In genomic region chr20:41619360-41620115, GRCh38 we compare ENCODE assay signal across 10 cellular contexts. TPM values are rescaled to one million over a fixed set of nuclear protein-coding genes. Genes with fewer than 3 reads are reported as not detected.
A peak's percentile ranks its signal among the peaks of the same experiment; 100 is the strongest.
DNase-seq lines count a peak whose midpoint lies in the region; ATAC-seq and TF ChIP-seq lines count a peak whose summit lies in the region.
"Had no signal": no experiment of that assay in that cellular context is flagged by ENCODE, and none has a peak within 500 bp of the region (broad histone marks: within the 10 kb centered on the region; RNA-seq: fewer than 3 reads in every experiment).

No MANE protein-coding gene starts in this region.

- no peak for TF ChIP-seq POLR2A in breast epithelium (IDR thresholded peaks at IDR 0.05)

- peaks cover 32% of the 10 kb centered on the region for H3K79me2 ChIP-seq in DND-41 (ENCODE audit: insufficient read depth, low read length)

- TF ChIP-seq CTCF in DND-41 (IDR thresholded peaks at IDR 0.05; ENCODE audit: borderline replicate concordance, extremely low read depth, low read length, poor library complexity, severe bottlenecking) = no peak
- TF ChIP-seq CTCF in breast epithelium (IDR thresholded peaks at IDR 0.05) = no peak
- TF ChIP-seq CTCF in neural crest cell (conservative IDR thresholded peaks at IDR 0.05) = no peak

- no peak for ATAC-seq in DND-41 (ENCODE audit: insufficient read depth, low read depth)
- no peak for ATAC-seq in GM18909 (IDR thresholded peaks at IDR 0.05; ENCODE audit: poor library complexity, unreplicated experiment)

- peaks cover 35% of the 10 kb centered on the region for H3K4me1 ChIP-seq in DND-41 (ENCODE audit: insufficient read depth, low read length)
- H3K4me1 ChIP-seq in breast epithelium = peaks cover 0 to 18% of the 10 kb centered on the region in 2 donors

- no peaks in the 10 kb centered on the region for H3K36me3 Mint-ChIP-seq in neural crest cell (ENCODE audit: low read depth)

- peaks cover 27% of the 10 kb centered on the region for H4K20me1 ChIP-seq in DND-41 (ENCODE audit: insufficient read depth, low read length)

- H3K9me3 Mint-ChIP-seq in neural crest cell = no peaks in the 10 kb centered on the region

- peak overlapping the region; percentile 87 for H3K4me3 Mint-ChIP-seq in neural crest cell

- peaks cover 12% of the 10 kb centered on the region for H3K27me3 ChIP-seq in DND-41 (ENCODE audit: insufficient read depth, low read length, poor library complexity)
- H3K27me3 ChIP-seq in breast epithelium = no peaks in the 10 kb centered on the region

- no peak for DNase-seq in DND-41
- DNase-seq in NCI-H1092 (lab: John Stamatoyannopoulos, UW) = peak; percentile 33
- DNase-seq in breast epithelium (ENCODE audit: low spot score in 2 of 2) = no peak
- no peak for DNase-seq in neural crest cell (ENCODE audit: low read depth, low spot score)
- no peak for DNase-seq in NCI-H774 (lab: John Stamatoyannopoulos, UW)
- no peak for DNase-seq in cerebellar cortex (ENCODE audit: low spot score)
- no peak for DNase-seq in central memory CD4-positive, alpha-beta T cell
- DNase-seq: activated CD8-positive, alpha-beta memory T cell treated with anti-CD3 and anti-CD28 coated beads, Interleukin-2, amount 50 U/mL, for 4 hours; KG1 had no signal

- H3K36me3 ChIP-seq in DND-41 (ENCODE audit: insufficient read depth, low read length) = no peaks in the 10 kb centered on the region
- no peaks in the 10 kb centered on the region for H3K36me3 ChIP-seq in breast epithelium

- H3K9me3 ChIP-seq in DND-41 (ENCODE audit: insufficient read depth, low read length, severe bottlenecking) (no peaks in the 10 kb centered on the region), breast epithelium (no peaks in the 10 kb centered on the region)

- peaks cover 33% of the 10 kb centered on the region for H3K4me1 Mint-ChIP-seq in neural crest cell

- H3K4me3 ChIP-seq in DND-41 (ENCODE audit: low read depth in 1 of 2, low read length in 2 of 2) (no peak overlapping the region; a peak in 1 of 4 replicates), breast epithelium (peak overlapping the region in 2 of 3 donors; percentile 76 to 97)

- intact Hi-C loops in breast epithelium (cut with DNase I; ENCODE audit: low total_unique reads) = no loop called here

- no peak overlapping the region for H3K27ac Mint-ChIP-seq in neural crest cell (ENCODE audit: unreplicated experiment)

- H3K27ac ChIP-seq in DND-41 (ENCODE audit: low read length) = no peak overlapping the region
- H3K27ac ChIP-seq in breast epithelium = peak overlapping the region in 1 of 2 donors; percentile 86

- H2AFZ ChIP-seq in DND-41 (ENCODE audit: low read depth, low read length) = peak overlapping the region; percentile 71

- H3K27me3 Mint-ChIP-seq in neural crest cell (ENCODE audit: low read depth) = peaks cover 24% of the 10 kb centered on the region

- H3K4me2 ChIP-seq in DND-41 (ENCODE audit: insufficient read depth, low read length) = peak overlapping the region; percentile 78; the same call in 1 of the 2 replicates

- no peak overlapping the region for H3K9ac ChIP-seq in DND-41 (ENCODE audit: low read depth, low read length)

RNA-seq across cellular contexts. Expression of gene CHD6, which starts 1.4 kb away (rescaled TPM):
- total RNA-seq in breast epithelium (10 to 100 TPM; 31.4 to 85.8 (median 81.0) TPM), neural crest cell (49.9 and 51.2 TPM in 2 replicates)

Comparison
In these comparisons a context has a peak if more than half of its experiments do, and no peak if none do; other contexts are left out.
1. H3K4me3 ChIP-seq: peak in breast epithelium (2 of 3); none in DND-41 (0 of 2).